Comparison of ENCODE assay signal across 13 cellular contexts in the genomic region with DNA sequence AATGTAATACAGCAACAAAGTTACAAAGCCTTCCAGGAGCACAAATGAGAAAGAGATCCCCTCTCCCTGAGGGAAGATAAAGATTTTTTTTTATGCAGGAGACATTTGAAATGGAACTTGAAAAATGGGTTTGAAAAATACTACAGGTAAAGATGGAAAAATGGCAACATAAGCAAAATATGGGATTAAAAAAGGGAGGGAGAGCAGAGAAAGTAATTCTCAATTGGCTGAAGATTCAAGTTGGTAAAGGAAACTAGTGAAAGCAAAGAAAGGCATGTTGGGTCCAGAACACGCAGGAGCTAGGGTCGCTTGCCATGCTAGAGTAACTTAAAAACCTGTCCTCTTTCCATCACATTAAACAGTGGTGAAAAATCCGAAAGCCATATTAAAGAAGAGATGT. TPM values are rescaled to one million over a fixed set of nuclear protein-coding genes. Genes with fewer than 3 reads are reported as not detected.
DNase-seq lines count a peak whose midpoint lies in the region; ATAC-seq and TF ChIP-seq lines count a peak whose summit lies in the region.
"Had no signal": no experiment of that assay in that cellular context is flagged by ENCODE, and none has a peak within 500 bp of the region (broad histone marks: within the 10 kb centered on the region; RNA-seq: fewer than 3 reads in every experiment).

No MANE protein-coding gene starts in this region.

- H3K36me3 Mint-ChIP-seq in WTC11, result peaks cover 21% of the 10 kb centered on the region

- H2AFZ ChIP-seq in hepatocyte, result no peak overlapping the region

- no peak overlapping the region for H3K27ac Mint-ChIP-seq in WTC11

- no peak for TF ChIP-seq POLR2A in suprapubic skin (IDR thresholded peaks at IDR 0.05)

- no peak for TF ChIP-seq EP300 in suprapubic skin (IDR thresholded peaks at IDR 0.05)

- H3K9me3 Mint-ChIP-seq in WTC11, result no peaks in the 10 kb centered on the region

- WGBS in hepatocyte (ENCODE audit: low lambda C conversion rate, missing lambda C conversion rate), result 97% methylated on average over 3 of the region's 3 CpGs
- WGBS in suprapubic skin, result 96% methylated on average over 3 of the region's 3 CpGs

- TF ChIP-seq CTCF in left ventricle myocardium inferior (IDR thresholded peaks at IDR 0.05; ENCODE audit: borderline replicate concordance) (no peak), WTC11 (IDR thresholded peaks at IDR 0.05) (no peak), hepatocyte (IDR thresholded peaks at IDR 0.05; ENCODE audit: poor library complexity) (no peak), suprapubic skin (IDR thresholded peaks at IDR 0.05) (no peak)

- DNase-seq in left ventricle myocardium inferior (no peak), Right ventricle myocardium superior (no peak), WTC11 (ENCODE audit: low spot score) (no peak), hepatocyte (ENCODE audit: low spot score) (no peak), suprapubic skin (ENCODE audit: low spot score in 2 of 2) (no peak), posterior cingulate gyrus (no peak)
- no peak for DNase-seq in NK-92 treated with Interleukin-12 subunit alpha and Interleukin-12 subunit beta, amount 100 ng/mL, for 24 hours (lab: John Stamatoyannopoulos, UW)
- no peak for DNase-seq in activated CD4-positive, CD25-positive, alpha-beta regulatory T cell treated with anti-CD3 and anti-CD28 coated beads, Interleukin-2, amount 50 U/mL, for 72 hours
- DNase-seq: activated CD8-positive, alpha-beta memory T cell treated with anti-CD3 and anti-CD28 coated beads, Interleukin-2, amount 50 U/mL, for 4 hours; C1 segment of cervical spinal cord; NCI-H345 had no signal

- CTCF ChIA-PET in WTC11 (lab: Charles Lee), result interaction anchor here (2.2 kb wide), 1 partner anchor 25 kb away, joined by 11 read pairs; no protein-coding TSS in a partner anchor

- peak overlapping the region; percentile 100 for H3K4me3 Mint-ChIP-seq in WTC11

- peaks cover 15% of the 10 kb centered on the region for H3K27me3 Mint-ChIP-seq in WTC11 (ENCODE audit: low read depth)

- H3K27me3 ChIP-seq in left ventricle myocardium inferior (ENCODE audit: low read depth), result no peaks in the 10 kb centered on the region
- H3K27me3 ChIP-seq in hepatocyte, result no peaks in the 10 kb centered on the region
- no peaks in the 10 kb centered on the region for H3K27me3 ChIP-seq in suprapubic skin

- H3K9me3 ChIP-seq in left ventricle myocardium inferior (replicated peaks), result no peaks in the 10 kb centered on the region
- H3K9me3 ChIP-seq in hepatocyte (ENCODE audit: low read depth), result no peaks in the 10 kb centered on the region
- H3K9me3 ChIP-seq in suprapubic skin, result no peaks in the 10 kb centered on the region

- H3K36me3 ChIP-seq in left ventricle myocardium inferior (peaks cover 23% of the 10 kb centered on the region), hepatocyte (replicated peaks; ENCODE audit: insufficient read depth, low read depth) (no peaks in the 10 kb centered on the region), suprapubic skin (peaks cover 6% of the 10 kb centered on the region)

- H3K4me3 ChIP-seq in left ventricle myocardium inferior (peak overlapping the region; percentile 88), hepatocyte (no peak overlapping the region), suprapubic skin (peak overlapping the region; percentile 88)

- H3K4me1 Mint-ChIP-seq in WTC11, result peaks cover 10% of the 10 kb centered on the region

- ATAC-seq in Right ventricle myocardium superior (ENCODE audit: poor library complexity) (no peak), WTC11 (no peak)

- H3K9me2 ChIP-seq in hepatocyte (replicated peaks; ENCODE audit: insufficient read depth), result no peaks in the 10 kb centered on the region

- POLR2A ChIA-PET in WTC11 (lab: Charles Lee), result no interaction called here

- no peaks in the 10 kb centered on the region for H4K20me1 ChIP-seq in hepatocyte (ENCODE audit: insufficient read depth, poor library complexity, severe bottlenecking)

- H3K27ac ChIP-seq in left ventricle myocardium inferior (replicated peaks) (no peak overlapping the region), hepatocyte (no peak overlapping the region), suprapubic skin (no peak overlapping the region)

- H3K4me2 ChIP-seq in hepatocyte, result peak overlapping the region; percentile 82

- peaks cover 26% of the 10 kb centered on the region for H3K4me1 ChIP-seq in left ventricle myocardium inferior
- peaks cover 9% of the 10 kb centered on the region for H3K4me1 ChIP-seq in hepatocyte (ENCODE audit: insufficient read depth)
- peaks cover 17% of the 10 kb centered on the region for H3K4me1 ChIP-seq in suprapubic skin

- intact Hi-C loops in left ventricle myocardium inferior (cut with micrococcal nuclease) (no loop called here), Right ventricle myocardium superior (cut with DNase I) (no loop called here), posterior cingulate gyrus (cut with DNase I) (loop anchor here (2.0 kb wide), 2 partner anchors 103 to 457 kb away; a partner anchor contains a TSS)

- H3K79me2 ChIP-seq in hepatocyte, result peaks cover 42% of the 10 kb centered on the region

TF ChIP-seq in WTC11, 78 proteins besides CTCF, POLR2A, EP300 and RAD21:
- TF ChIP-seq RELA (CRISPR knock-in tag; IDR thresholded peaks at IDR 0.05; ENCODE audit: borderline replicate concordance) (no peak), SMAD3 (CRISPR knock-in tag; IDR thresholded peaks at IDR 0.05; ENCODE audit: borderline replicate concordance) (no peak), FOXJ3 (CRISPR knock-in tag; IDR thresholded peaks at IDR 0.05; ENCODE audit: borderline replicate concordance) (no peak), TP53 (CRISPR knock-in tag; IDR thresholded peaks at IDR 0.05) (no peak), ZNF121 (CRISPR knock-in tag; IDR thresholded peaks at IDR 0.05) (no peak)
- TF ChIP-seq, protein P1, sequence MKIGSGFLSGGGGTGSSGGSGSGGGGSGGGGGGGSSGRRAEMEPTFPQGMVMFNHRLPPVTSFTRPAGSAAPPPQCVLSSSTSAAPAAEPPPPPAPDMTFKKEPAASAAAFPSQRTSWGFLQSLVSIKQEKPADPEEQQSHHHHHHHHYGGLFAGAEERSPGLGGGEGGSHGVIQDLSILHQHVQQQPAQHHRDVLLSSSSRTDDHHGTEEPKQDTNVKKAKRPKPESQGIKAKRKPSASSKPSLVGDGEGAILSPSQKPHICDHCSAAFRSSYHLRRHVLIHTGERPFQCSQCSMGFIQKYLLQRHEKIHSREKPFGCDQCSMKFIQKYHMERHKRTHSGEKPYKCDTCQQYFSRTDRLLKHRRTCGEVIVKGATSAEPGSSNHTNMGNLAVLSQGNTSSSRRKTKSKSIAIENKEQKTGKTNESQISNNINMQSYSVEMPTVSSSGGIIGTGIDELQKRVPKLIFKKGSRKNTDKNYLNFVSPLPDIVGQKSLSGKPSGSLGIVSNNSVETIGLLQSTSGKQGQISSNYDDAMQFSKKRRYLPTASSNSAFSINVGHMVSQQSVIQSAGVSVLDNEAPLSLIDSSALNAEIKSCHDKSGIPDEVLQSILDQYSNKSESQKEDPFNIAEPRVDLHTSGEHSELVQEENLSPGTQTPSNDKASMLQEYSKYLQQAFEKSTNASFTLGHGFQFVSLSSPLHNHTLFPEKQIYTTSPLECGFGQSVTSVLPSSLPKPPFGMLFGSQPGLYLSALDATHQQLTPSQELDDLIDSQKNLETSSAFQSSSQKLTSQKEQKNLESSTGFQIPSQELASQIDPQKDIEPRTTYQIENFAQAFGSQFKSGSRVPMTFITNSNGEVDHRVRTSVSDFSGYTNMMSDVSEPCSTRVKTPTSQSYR (CRISPR knock-in tag; IDR thresholded peaks at IDR 0.05), result no peak
- TF ChIP-seq, protein P2, sequence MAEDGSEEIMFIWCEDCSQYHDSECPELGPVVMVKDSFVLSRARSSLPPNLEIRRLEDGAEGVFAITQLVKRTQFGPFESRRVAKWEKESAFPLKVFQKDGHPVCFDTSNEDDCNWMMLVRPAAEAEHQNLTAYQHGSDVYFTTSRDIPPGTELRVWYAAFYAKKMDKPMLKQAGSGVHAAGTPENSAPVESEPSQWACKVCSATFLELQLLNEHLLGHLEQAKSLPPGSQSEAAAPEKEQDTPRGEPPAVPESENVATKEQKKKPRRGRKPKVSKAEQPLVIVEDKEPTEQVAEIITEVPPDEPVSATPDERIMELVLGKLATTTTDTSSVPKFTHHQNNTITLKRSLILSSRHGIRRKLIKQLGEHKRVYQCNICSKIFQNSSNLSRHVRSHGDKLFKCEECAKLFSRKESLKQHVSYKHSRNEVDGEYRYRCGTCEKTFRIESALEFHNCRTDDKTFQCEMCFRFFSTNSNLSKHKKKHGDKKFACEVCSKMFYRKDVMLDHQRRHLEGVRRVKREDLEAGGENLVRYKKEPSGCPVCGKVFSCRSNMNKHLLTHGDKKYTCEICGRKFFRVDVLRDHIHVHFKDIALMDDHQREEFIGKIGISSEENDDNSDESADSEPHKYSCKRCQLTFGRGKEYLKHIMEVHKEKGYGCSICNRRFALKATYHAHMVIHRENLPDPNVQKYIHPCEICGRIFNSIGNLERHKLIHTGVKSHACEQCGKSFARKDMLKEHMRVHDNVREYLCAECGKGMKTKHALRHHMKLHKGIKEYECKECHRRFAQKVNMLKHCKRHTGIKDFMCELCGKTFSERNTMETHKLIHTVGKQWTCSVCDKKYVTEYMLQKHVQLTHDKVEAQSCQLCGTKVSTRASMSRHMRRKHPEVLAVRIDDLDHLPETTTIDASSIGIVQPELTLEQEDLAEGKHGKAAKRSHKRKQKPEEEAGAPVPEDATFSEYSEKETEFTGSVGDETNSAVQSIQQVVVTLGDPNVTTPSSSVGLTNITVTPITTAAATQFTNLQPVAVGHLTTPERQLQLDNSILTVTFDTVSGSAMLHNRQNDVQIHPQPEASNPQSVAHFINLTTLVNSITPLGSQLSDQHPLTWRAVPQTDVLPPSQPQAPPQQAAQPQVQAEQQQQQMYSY (CRISPR knock-in tag; IDR thresholded peaks at IDR 0.05), result no peak

RNA-seq across cellular contexts. Expression of a gene that starts 1.5 kb away (rescaled TPM):
- total RNA-seq in left ventricle myocardium inferior (8.6 TPM), Right ventricle myocardium superior (8.4 TPM), WTC11 (2021) (17.4 to 18.9 TPM (median 18.0 TPM) in 3 replicates), hepatocyte (19.5 and 22.3 TPM in 2 replicates), suprapubic skin (10 to 100 TPM; 15.0 to 22.7 (median 20.8) TPM)
- 12.7 and 15.4 TPM in 2 replicates for polyA plus RNA-seq in hepatocyte

RNA-seq across cellular contexts. Expression of a gene that starts 7.6 kb away (rescaled TPM):
- total RNA-seq in left ventricle myocardium inferior, result not detected
- total RNA-seq in Right ventricle myocardium superior, result not detected
- not detected in 3 replicates for total RNA-seq in WTC11 (2021)
- not detected in 2 replicates for total RNA-seq in hepatocyte
- not detected in 2 replicates for polyA plus RNA-seq in hepatocyte
- total RNA-seq in suprapubic skin, result under 1 TPM in 1 of 4 donors, not detected in 3; 0.86 TPM
- total RNA-seq: lung microvascular endothelial cell, SK-MEL-5 had no signal
